In genomic region chr6:158752613-158753012, GRCh38 we compare ENCODE assay signal across 9 cellular contexts.
DNase-seq lines count a peak whose midpoint lies in the region; ATAC-seq and TF ChIP-seq lines count a peak whose summit lies in the region.
"Had no signal": no experiment of that assay in that cellular context is flagged by ENCODE, and none has a peak within 500 bp of the region (broad histone marks: within the 10 kb centered on the region; RNA-seq: fewer than 3 reads in every experiment).

No MANE protein-coding gene starts in this region.

- peak in 1 of 2 donors; percentile 49 for TF ChIP-seq CTCF in right atrium auricular region (IDR thresholded peaks at IDR 0.05)

- no peaks in the 10 kb centered on the region for H3K36me3 ChIP-seq in right atrium auricular region

- DNase-seq in Right ventricle myocardium superior: peak; percentile 69
- DNase-seq in right atrium auricular region (ENCODE audit: low spot score): no peak
- DNase-seq in SHP77 (lab: John Stamatoyannopoulos, UW): peak; percentile 29 to 34
- DNase-seq in left cardiac atrium: no peak
- no peak for DNase-seq in EL
- DNase-seq in stimulated activated naive CD8-positive, alpha-beta T cell treated with anti-CD3 and anti-CD28 coated beads, Interleukin-15, Interleukin-2, amounts not matched to agents 100 U/mL and 50 U/mL, for 24 hours: no peak
- no peak for DNase-seq in RKO (ENCODE audit: low spot score)
- DNase-seq: CD4-positive, CD25-positive, alpha-beta regulatory T cell had no signal

- H3K9me3 ChIP-seq in right atrium auricular region: no peaks in the 10 kb centered on the region

- peak; percentile 83 for ATAC-seq in Right ventricle myocardium superior (ENCODE audit: poor library complexity)
- ATAC-seq in left cardiac atrium: peak; percentile 48 to 78
- no peak for ATAC-seq in HG02840 (IDR thresholded peaks at IDR 0.05; ENCODE audit: low FRiP score, unreplicated experiment)
- no peak for ATAC-seq in stimulated activated naive CD8-positive, alpha-beta T cell treated with anti-CD3 and anti-CD28 coated beads, Interleukin-15, Interleukin-2, amounts not matched to agents 100 U/mL and 50 U/mL, for 24 hours

- peaks cover 0 to 8% of the 10 kb centered on the region in 2 donors for H3K4me1 ChIP-seq in right atrium auricular region

- no peak overlapping the region for H3K27ac ChIP-seq in right atrium auricular region

- no peak overlapping the region for H3K4me3 ChIP-seq in right atrium auricular region

- intact Hi-C loops in Right ventricle myocardium superior (cut with DNase I) (no loop called here), left cardiac atrium (cut with DNase I) (no loop called here)

- H3K27me3 ChIP-seq in right atrium auricular region: no peaks in the 10 kb centered on the region

Comparison
In these comparisons a context has a peak if more than half of its experiments do, and no peak if none do; other contexts are left out.
1. DNase-seq: peak in Right ventricle myocardium superior (single experiment) and SHP77 (2 of 2); none in right atrium auricular region (single experiment), left cardiac atrium (single experiment), EL (single experiment), stimulated activated naive CD8-positive, alpha-beta T cell treated with anti-CD3 and anti-CD28 coated beads, Interleukin-15, Interleukin-2, amounts not matched to agents 100 U/mL and 50 U/mL, for 24 hours (single experiment) and RKO (single experiment).
2. ATAC-seq: peak in Right ventricle myocardium superior (single experiment) and left cardiac atrium (2 of 2); none in HG02840 (single experiment) and stimulated activated naive CD8-positive, alpha-beta T cell treated with anti-CD3 and anti-CD28 coated beads, Interleukin-15, Interleukin-2, amounts not matched to agents 100 U/mL and 50 U/mL, for 24 hours (single experiment).